ENCODE assay signal across 14 cellular contexts in genomic region chr15:96261575-96262034, GRCh38.
A peak's percentile ranks its signal among the peaks of the same experiment; 100 is the strongest.
DNase-seq lines count a peak whose midpoint lies in the region; ATAC-seq and TF ChIP-seq lines count a peak whose summit lies in the region.
"Had no signal": no experiment of that assay in that cellular context is flagged by ENCODE, and none has a peak within 500 bp of the region (broad histone marks: within the 10 kb centered on the region; RNA-seq: fewer than 3 reads in every experiment).

No MANE protein-coding gene starts in this region.

- H2AK5ac ChIP-seq in mesendoderm (ENCODE audit: low read length), result no peak overlapping the region

- H3K9me3 Mint-ChIP-seq in Caco-2 (ENCODE audit: unreplicated experiment) (peaks cover 9% of the 10 kb centered on the region), endodermal cell (no peaks in the 10 kb centered on the region)

- DNase-seq in Caco-2 (peak; percentile 53 to 73), endodermal cell (peak; percentile 61), thyroid gland (no peak), mesendoderm (no peak), hepatic stellate cell (ENCODE audit: low spot score) (no peak), anterior cingulate cortex (lab: John Stamatoyannopoulos, UW) (no peak)
- DNase-seq: GOT3, NCI-H446 treated with DMSO at 0.1 percent for 48 hours, testis had no signal

- peaks cover 45% of the 10 kb centered on the region for H3K4me1 Mint-ChIP-seq in Caco-2 (ENCODE audit: low read depth, unreplicated experiment)
- peaks cover 20% of the 10 kb centered on the region for H3K4me1 Mint-ChIP-seq in endodermal cell

- H3K27ac Mint-ChIP-seq in Caco-2 (ENCODE audit: unreplicated experiment) (peak overlapping the region; percentile 77), endodermal cell (no peak overlapping the region)

- no peak overlapping the region for H3K4ac ChIP-seq in mesendoderm (ENCODE audit: low read depth, low read length)

- no peaks in the 10 kb centered on the region for H3K9me3 ChIP-seq in Caco-2
- no peaks in the 10 kb centered on the region for H3K9me3 ChIP-seq in endodermal cell (ENCODE audit: control insufficient read depth, low read length)
- H3K9me3 ChIP-seq in thyroid gland, result no peaks in the 10 kb centered on the region
- H3K9me3 ChIP-seq: neutrophil, testis had no signal

- H3K27me3 ChIP-seq in Caco-2 (replicated peaks; ENCODE audit: control insufficient read depth, insufficient read depth, low read length) (no peaks in the 10 kb centered on the region), endodermal cell (ENCODE audit: control insufficient read depth, insufficient read depth, low read length, poor library complexity, severe bottlenecking) (no peaks in the 10 kb centered on the region), thyroid gland (no peaks in the 10 kb centered on the region), mesendoderm (ENCODE audit: insufficient read depth, low read length, poor library complexity) (no peaks in the 10 kb centered on the region)
- H3K27me3 ChIP-seq: neutrophil, testis had no signal

- H3K27ac ChIP-seq in endodermal cell (ENCODE audit: low read depth, low read length) (no peak overlapping the region), thyroid gland (no peak overlapping the region), mesendoderm (ENCODE audit: low read depth, low read length) (no peak overlapping the region)
- H3K27ac ChIP-seq: KMS-11, neutrophil, testis had no signal

- no peaks in the 10 kb centered on the region for H3K79me1 ChIP-seq in mesendoderm (ENCODE audit: low read length)

- no peak overlapping the region for H2BK120ac ChIP-seq in mesendoderm (ENCODE audit: low read depth, low read length)

- H3K4me3 ChIP-seq in Caco-2 (ENCODE audit: low read depth, low read length) (no peak overlapping the region), endodermal cell (ENCODE audit: low read length) (no peak overlapping the region), thyroid gland (replicated peaks in 1 of 3) (no peak overlapping the region), mesendoderm (ENCODE audit: low read length) (no peak overlapping the region)
- H3K4me3 ChIP-seq: testis had no signal

- POLR2A ChIA-PET in Caco-2 (lab: Charles Lee), result no interaction called here

- H3K56ac ChIP-seq in mesendoderm (ENCODE audit: low read length), result no peak overlapping the region

- H3K36me3 Mint-ChIP-seq in Caco-2 (ENCODE audit: insufficient read depth, unreplicated experiment), result peaks cover 11% of the 10 kb centered on the region
- no peaks in the 10 kb centered on the region for H3K36me3 Mint-ChIP-seq in endodermal cell (ENCODE audit: low read depth)

- H4K5ac ChIP-seq in mesendoderm (ENCODE audit: low read length), result no peak overlapping the region

- CTCF ChIA-PET in Caco-2 (lab: Charles Lee), result no interaction called here

- H3K4me3 Mint-ChIP-seq in Caco-2 (ENCODE audit: unreplicated experiment) (peak overlapping the region; percentile 11), endodermal cell (no peak overlapping the region)

- TF ChIP-seq CTCF in Caco-2 (IDR thresholded peaks at IDR 0.05; ENCODE audit: insufficient read depth in 1 of 2, low read depth in 1 of 2, low read length in 1 of 2, severe bottlenecking in 1 of 2, unreplicated experiment in 1 of 2) (no peak), endodermal cell (conservative IDR thresholded peaks at IDR 0.05) (no peak), thyroid gland (IDR thresholded peaks at IDR 0.05) (no peak)

- no peak overlapping the region for H2BK15ac ChIP-seq in mesendoderm (replicated peaks; ENCODE audit: low read depth)

- H3K23ac ChIP-seq in mesendoderm (ENCODE audit: low read length), result no peak overlapping the region

- H3K4me2 ChIP-seq in mesendoderm (ENCODE audit: low read length), result no peak overlapping the region
- H3K4me2 ChIP-seq: KMS-11 had no signal

- intact Hi-C loops in Caco-2 (cut with micrococcal nuclease; ENCODE audit: unreplicated experiment), result no loop called here
- intact Hi-C loops in thyroid gland (cut with DNase I), result no loop called here

- H2BK5ac ChIP-seq in mesendoderm (ENCODE audit: low read length), result no peak overlapping the region

- no peak overlapping the region for H4K8ac ChIP-seq in mesendoderm (ENCODE audit: low read depth, low read length)

- no peak overlapping the region for H3K9ac ChIP-seq in endodermal cell (ENCODE audit: extremely low read depth, low read length, poor library complexity, severe bottlenecking)
- no peak overlapping the region for H3K9ac ChIP-seq in mesendoderm (ENCODE audit: low read length)
- H3K9ac ChIP-seq: KMS-11 had no signal

- H3K27me3 Mint-ChIP-seq in Caco-2 (ENCODE audit: insufficient read depth, unreplicated experiment) (no peaks in the 10 kb centered on the region), endodermal cell (ENCODE audit: insufficient read depth) (no peaks in the 10 kb centered on the region)

- H3K79me2 ChIP-seq in mesendoderm (ENCODE audit: control insufficient read depth, insufficient read depth, low read length), result no peaks in the 10 kb centered on the region

- peaks cover 65% of the 10 kb centered on the region for H3K4me1 ChIP-seq in Caco-2
- peaks cover 7% of the 10 kb centered on the region for H3K4me1 ChIP-seq in endodermal cell (ENCODE audit: control insufficient read depth, insufficient read depth, low read length)
- H3K4me1 ChIP-seq in thyroid gland, result no peaks in the 10 kb centered on the region
- H3K4me1 ChIP-seq in mesendoderm (ENCODE audit: control insufficient read depth, low read depth, low read length), result no peaks in the 10 kb centered on the region

- 49 to 79% methylated on average over 2 to 4 of the region's 4 CpGs for WGBS in endodermal cell (ENCODE audit: insufficient coverage in 1 of 2, insufficient read length in 1 of 2), 2 experiments
- WGBS in thyroid gland, 2 donors, result 37 to 38% methylated on average over 4 of the region's 4 CpGs
- no CpG with 5 or more reads among the region's 4 CpGs for WGBS in mesendoderm (ENCODE audit: extremely low coverage, insufficient coverage, low lambda C conversion rate)

- no peaks in the 10 kb centered on the region for H3K36me3 ChIP-seq in Caco-2 (ENCODE audit: control insufficient read depth, insufficient read depth, low read length)
- H3K36me3 ChIP-seq in endodermal cell (ENCODE audit: control insufficient read depth, insufficient read depth, low read length), result no peaks in the 10 kb centered on the region
- H3K36me3 ChIP-seq in thyroid gland, result no peaks in the 10 kb centered on the region
- H3K36me3 ChIP-seq in mesendoderm (ENCODE audit: control insufficient read depth, insufficient read depth, low read length), result no peaks in the 10 kb centered on the region
- H3K36me3 ChIP-seq: neutrophil had no signal

- no peak for TF ChIP-seq POLR2A in thyroid gland (IDR thresholded peaks at IDR 0.05)

- ATAC-seq in GM21390 (IDR thresholded peaks at IDR 0.05; ENCODE audit: unreplicated experiment) (peak; percentile 59), HG03064 (IDR thresholded peaks at IDR 0.05; ENCODE audit: low read depth, unreplicated experiment) (peak; percentile 84)
- ATAC-seq: SK-N-SH treated with all-trans-retinoic acid at 6 μM for 48 hours had no signal

- H3K18ac ChIP-seq in mesendoderm (ENCODE audit: low read length), result no peak overlapping the region

- no TSS peak for BruUV-seq in Caco-2 (replicated peaks; lab: Mats Ljungman, UMichigan)

Comparison
In these comparisons a context has a peak if more than half of its experiments do, and no peak if none do; other contexts are left out.
1. DNase-seq: peak in Caco-2 (2 of 2) and endodermal cell (single experiment); none in thyroid gland (0 of 2), mesendoderm (single experiment), hepatic stellate cell (single experiment) and anterior cingulate cortex (0 of 58).